8 cellular contexts compared by ENCODE assay signal in the genomic region with DNA sequence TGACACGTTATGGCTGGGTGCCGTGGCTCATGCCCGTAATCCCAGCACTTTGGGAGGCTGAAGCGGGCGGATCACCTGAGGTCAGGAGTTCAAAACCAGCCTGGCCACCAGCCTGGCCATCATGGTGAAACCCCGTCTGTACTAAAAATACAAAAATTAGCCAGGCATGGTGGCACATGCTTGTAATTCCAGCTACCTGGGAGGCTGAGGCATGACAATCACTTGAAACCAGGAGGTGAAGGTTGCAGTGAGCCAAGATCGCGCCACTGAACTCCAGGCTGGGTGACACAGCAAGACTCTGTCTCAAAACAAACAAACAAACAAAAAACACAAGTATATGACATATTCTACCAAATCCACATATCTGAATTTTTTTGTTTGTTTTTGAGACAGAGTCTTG. TPM values are rescaled to one million over a fixed set of nuclear protein-coding genes. Genes with fewer than 3 reads are reported as not detected.
DNase-seq lines count a peak whose midpoint lies in the region; ATAC-seq and TF ChIP-seq lines count a peak whose summit lies in the region.
"Not testable (repeated sequence)": the region's sequence is repeated elsewhere in the genome, so short reads cannot be mapped to it uniquely, and the experiment has no call there.

No MANE protein-coding gene starts in this region.

- not testable (repeated sequence) for H3K36me3 ChIP-seq in CD4-positive, alpha-beta memory T cell (ENCODE audit: insufficient read depth, low read length); KOPT-K1 (ENCODE audit: insufficient read depth, low read length); effector memory CD4-positive, alpha-beta T cell (ENCODE audit: control insufficient read depth, insufficient read depth, low read length); mucosa of stomach (ENCODE audit: control insufficient read depth, insufficient read depth, low read length); thymus (ENCODE audit: control insufficient read depth, insufficient read depth)

- H3K9ac ChIP-seq in mucosa of stomach (ENCODE audit: low read length), result peak overlapping the region; percentile 49

- POLR2A ChIA-PET in CD4-positive, alpha-beta memory T cell (lab: Charles Lee; ENCODE audit: partially characterized antibody), result interaction anchor here (0.5 to 6.0 kb wide), 18 partner anchors 8 to 262 kb away, joined by 3 to 56 read pairs (median 5); a partner anchor contains a TSS
- POLR2A ChIA-PET in activated CD8-positive, alpha-beta T cell treated with anti-CD3 and anti-CD28 coated beads for 36 hours (lab: Charles Lee), result interaction anchor here (1.0 to 2.2 kb wide), 4 partner anchors 12 to 75 kb away, joined by 3 to 5 read pairs (median 4); a partner anchor contains a TSS

- H3K9me3 ChIP-seq in CD4-positive, alpha-beta memory T cell (ENCODE audit: control insufficient read depth in 1 of 2, low read length in 2 of 2); KOPT-K1 (ENCODE audit: insufficient read depth, low read length, poor library complexity, severe bottlenecking); effector memory CD4-positive, alpha-beta T cell (ENCODE audit: control insufficient read depth, low read length); mucosa of stomach (ENCODE audit: control insufficient read depth, low read length); thymus (ENCODE audit: control insufficient read depth): not testable (repeated sequence)

- H3K36me3 Mint-ChIP-seq in CD4-positive, alpha-beta memory T cell, result peaks cover 15 to 22% of the 10 kb centered on the region in 2 donors
- peaks cover 34% of the 10 kb centered on the region for H3K36me3 Mint-ChIP-seq in T-helper 1 cell treated with Interleukin-12 subunit alpha and Interleukin-12 subunit beta and Interleukin-4 antibody, amounts not matched to agents 30 μg/mL and 1 μg/mL, for 36 hours (ENCODE audit: low read depth)
- peaks cover 13% of the 10 kb centered on the region for H3K36me3 Mint-ChIP-seq in activated CD8-positive, alpha-beta T cell treated with anti-CD3 and anti-CD28 coated beads for 36 hours (ENCODE audit: low read depth)
- not testable (repeated sequence) for H3K36me3 Mint-ChIP-seq in activated naive CD4-positive, alpha-beta T cell treated with anti-CD3 and anti-CD28 coated beads, Interleukin-2, amount 50 U/mL, for 24 hours

- intact Hi-C loops in CD4-positive, alpha-beta memory T cell (cut with micrococcal nuclease), result loop anchor here (1.0 to 2.0 kb wide), 2 partner anchors 8 to 16 kb away; no protein-coding TSS in a partner anchor
- intact Hi-C loops in activated CD8-positive, alpha-beta T cell treated with anti-CD3 and anti-CD28 coated beads for 36 hours (cut with micrococcal nuclease), result not testable (repeated sequence)

- ATAC-seq in activated CD8-positive, alpha-beta T cell treated with anti-CD3 and anti-CD28 coated beads for 36 hours, result not testable (repeated sequence)

- H3K4me1 Mint-ChIP-seq in CD4-positive, alpha-beta memory T cell, result peaks cover 41 to 66% (median 53%) of the 10 kb centered on the region in 4 donors
- peaks cover 45% of the 10 kb centered on the region for H3K4me1 Mint-ChIP-seq in T-helper 1 cell treated with Interleukin-12 subunit alpha and Interleukin-12 subunit beta and Interleukin-4 antibody, amounts not matched to agents 30 μg/mL and 1 μg/mL, for 36 hours (ENCODE audit: low read depth)
- H3K4me1 Mint-ChIP-seq in activated CD8-positive, alpha-beta T cell treated with anti-CD3 and anti-CD28 coated beads for 36 hours (ENCODE audit: low read depth), result peaks cover 45% of the 10 kb centered on the region
- H3K4me1 Mint-ChIP-seq in activated naive CD4-positive, alpha-beta T cell treated with anti-CD3 and anti-CD28 coated beads, Interleukin-2, amount 50 U/mL, for 24 hours, result peaks cover 53% of the 10 kb centered on the region

- peaks cover 50% of the 10 kb centered on the region for H3K4me1 ChIP-seq in CD4-positive, alpha-beta memory T cell (ENCODE audit: insufficient read depth, low read length)
- H3K4me1 ChIP-seq in effector memory CD4-positive, alpha-beta T cell (ENCODE audit: control insufficient read depth, insufficient read depth, low read length, poor library complexity, severe bottlenecking), result peaks cover 38% of the 10 kb centered on the region
- H3K4me1 ChIP-seq in mucosa of stomach (ENCODE audit: control insufficient read depth, insufficient read depth, low read length) (peaks cover 40% of the 10 kb centered on the region), thymus (ENCODE audit: control insufficient read depth, insufficient read depth, low read length) (peaks cover 30% of the 10 kb centered on the region)

- H3K27me3 ChIP-seq in CD4-positive, alpha-beta memory T cell (ENCODE audit: insufficient read depth, low read length); effector memory CD4-positive, alpha-beta T cell (replicated peaks; ENCODE audit: control insufficient read depth, insufficient read depth, low read length, poor library complexity, severe bottlenecking); mucosa of stomach (ENCODE audit: control insufficient read depth, insufficient read depth, low read length); thymus (ENCODE audit: control insufficient read depth, insufficient read depth): not testable (repeated sequence)

- peak overlapping the region; percentile 95 to 99 (median 97) for H3K27ac Mint-ChIP-seq in CD4-positive, alpha-beta memory T cell
- peak overlapping the region; percentile 96 for H3K27ac Mint-ChIP-seq in T-helper 1 cell treated with Interleukin-12 subunit alpha and Interleukin-12 subunit beta and Interleukin-4 antibody, amounts not matched to agents 30 μg/mL and 1 μg/mL, for 36 hours
- H3K27ac Mint-ChIP-seq in activated CD8-positive, alpha-beta T cell treated with anti-CD3 and anti-CD28 coated beads for 36 hours, result peak overlapping the region; percentile 83
- H3K27ac Mint-ChIP-seq in activated naive CD4-positive, alpha-beta T cell treated with anti-CD3 and anti-CD28 coated beads, Interleukin-2, amount 50 U/mL, for 24 hours, result peak overlapping the region; percentile 53

- not testable (repeated sequence) for H3K27me3 Mint-ChIP-seq in CD4-positive, alpha-beta memory T cell; T-helper 1 cell treated with Interleukin-12 subunit alpha and Interleukin-12 subunit beta and Interleukin-4 antibody, amounts not matched to agents 30 μg/mL and 1 μg/mL, for 36 hours (ENCODE audit: low read depth); activated CD8-positive, alpha-beta T cell treated with anti-CD3 and anti-CD28 coated beads for 36 hours; activated naive CD4-positive, alpha-beta T cell treated with anti-CD3 and anti-CD28 coated beads, Interleukin-2, amount 50 U/mL, for 24 hours

- CTCF ChIA-PET in CD4-positive, alpha-beta memory T cell (lab: Charles Lee; ENCODE audit: partially characterized antibody), result interaction anchor here (1.0 to 3.1 kb wide), 7 partner anchors 14 to 55 kb away, joined by 3 to 22 read pairs (median 8); a partner anchor contains a TSS
- CTCF ChIA-PET in activated CD8-positive, alpha-beta T cell treated with anti-CD3 and anti-CD28 coated beads for 36 hours (lab: Charles Lee), result interaction anchor here (1.1 to 3.4 kb wide), 3 partner anchors 37 to 74 kb away, joined by 3 to 16 read pairs (median 4); a partner anchor contains a TSS

- H3K27ac ChIP-seq in CD4-positive, alpha-beta memory T cell (ENCODE audit: low read depth, low read length), result peak overlapping the region; percentile 69
- peak overlapping the region; percentile 72 for H3K27ac ChIP-seq in KOPT-K1 (ENCODE audit: low read depth, low read length, poor library complexity, severe bottlenecking)
- peak overlapping the region; percentile 73 for H3K27ac ChIP-seq in effector memory CD4-positive, alpha-beta T cell (ENCODE audit: insufficient read depth, low read length, poor library complexity, severe bottlenecking)
- H3K27ac ChIP-seq in thymus (ENCODE audit: low read depth), result peak overlapping the region; percentile 91

- H3K9me3 Mint-ChIP-seq in CD4-positive, alpha-beta memory T cell; T-helper 1 cell treated with Interleukin-12 subunit alpha and Interleukin-12 subunit beta and Interleukin-4 antibody, amounts not matched to agents 30 μg/mL and 1 μg/mL, for 36 hours; activated CD8-positive, alpha-beta T cell treated with anti-CD3 and anti-CD28 coated beads for 36 hours; activated naive CD4-positive, alpha-beta T cell treated with anti-CD3 and anti-CD28 coated beads, Interleukin-2, amount 50 U/mL, for 24 hours: not testable (repeated sequence)

- not testable (repeated sequence) for H3K4me3 ChIP-seq in CD4-positive, alpha-beta memory T cell (ENCODE audit: low read length in 2 of 2); effector memory CD4-positive, alpha-beta T cell (ENCODE audit: insufficient read depth, low read depth, low read length, poor library complexity, severe bottlenecking); mucosa of stomach (ENCODE audit: low read length); thymus (ENCODE audit: low read length)

- peak overlapping the region in 7 of 8 donors; percentile 55 to 90 (median 76) for H3K4me3 Mint-ChIP-seq in CD4-positive, alpha-beta memory T cell
- not testable (repeated sequence) for H3K4me3 Mint-ChIP-seq in T-helper 1 cell treated with Interleukin-12 subunit alpha and Interleukin-12 subunit beta and Interleukin-4 antibody, amounts not matched to agents 30 μg/mL and 1 μg/mL, for 36 hours; activated CD8-positive, alpha-beta T cell treated with anti-CD3 and anti-CD28 coated beads for 36 hours; activated naive CD4-positive, alpha-beta T cell treated with anti-CD3 and anti-CD28 coated beads, Interleukin-2, amount 50 U/mL, for 24 hours

- WGBS in thymus, result 96% methylated on average over 8 of the region's 8 CpGs

- not testable (repeated sequence) for TF ChIP-seq CTCF in activated CD8-positive, alpha-beta T cell treated with anti-CD3 and anti-CD28 coated beads for 36 hours (IDR thresholded peaks at IDR 0.05)

- DNase-seq in CD4-positive, alpha-beta memory T cell, result peak in 1 of 5 donors; percentile 43
- DNase-seq in activated CD8-positive, alpha-beta T cell treated with anti-CD3 and anti-CD28 coated beads for 36 hours; effector memory CD4-positive, alpha-beta T cell: not testable (repeated sequence)

RNA-seq across cellular contexts. Expression of a gene that starts 11.8 kb away (rescaled TPM):
- total RNA-seq in CD4-positive, alpha-beta memory T cell, result 10 to 100 TPM; 46.5 to 56.3 TPM
- polyA plus RNA-seq in CD4-positive, alpha-beta memory T cell, result 10 to 100 TPM in 1 of 2 donors, 1 to 10 TPM in 1; 3.9 to 11.8 TPM
- 10 to 100 TPM; 13.8 to 15.6 TPM for total RNA-seq in activated CD8-positive, alpha-beta T cell treated with anti-CD3 and anti-CD28 coated beads for 36 hours
- polyA plus RNA-seq in thymus, result 26.7 TPM

RNA-seq across cellular contexts. Expression of a gene that starts 21.3 kb away (rescaled TPM):
- 10 to 100 TPM; 70.7 to 72.4 TPM for total RNA-seq in CD4-positive, alpha-beta memory T cell
- 10 to 100 TPM; 27.2 to 37.7 TPM for polyA plus RNA-seq in CD4-positive, alpha-beta memory T cell
- 10 to 100 TPM; 26.6 to 28.2 TPM for total RNA-seq in activated CD8-positive, alpha-beta T cell treated with anti-CD3 and anti-CD28 coated beads for 36 hours
- 53.8 TPM for polyA plus RNA-seq in thymus

RNA-seq across cellular contexts. Expression of a gene that starts 36.8 kb away (rescaled TPM):
- 100 to 1,000 TPM; 101 to 105 TPM for total RNA-seq in CD4-positive, alpha-beta memory T cell
- 10 to 100 TPM; 28.4 to 49.7 TPM for polyA plus RNA-seq in CD4-positive, alpha-beta memory T cell
- total RNA-seq in activated CD8-positive, alpha-beta T cell treated with anti-CD3 and anti-CD28 coated beads for 36 hours, result 10 to 100 TPM; 57.3 to 59.9 TPM
- 37.3 TPM for polyA plus RNA-seq in thymus

RNA-seq across cellular contexts. Expression of a gene that starts 56.8 kb away (rescaled TPM):
- total RNA-seq in CD4-positive, alpha-beta memory T cell, result 100 to 1,000 TPM; 137 to 139 TPM
- 10 to 100 TPM; 21.3 to 54.7 TPM for polyA plus RNA-seq in CD4-positive, alpha-beta memory T cell
- 10 to 100 TPM; 52.4 to 53.1 TPM for total RNA-seq in activated CD8-positive, alpha-beta T cell treated with anti-CD3 and anti-CD28 coated beads for 36 hours
- 59.1 TPM for polyA plus RNA-seq in thymus
